ENCODE assay signal across 8 cellular contexts in the genomic region with DNA sequence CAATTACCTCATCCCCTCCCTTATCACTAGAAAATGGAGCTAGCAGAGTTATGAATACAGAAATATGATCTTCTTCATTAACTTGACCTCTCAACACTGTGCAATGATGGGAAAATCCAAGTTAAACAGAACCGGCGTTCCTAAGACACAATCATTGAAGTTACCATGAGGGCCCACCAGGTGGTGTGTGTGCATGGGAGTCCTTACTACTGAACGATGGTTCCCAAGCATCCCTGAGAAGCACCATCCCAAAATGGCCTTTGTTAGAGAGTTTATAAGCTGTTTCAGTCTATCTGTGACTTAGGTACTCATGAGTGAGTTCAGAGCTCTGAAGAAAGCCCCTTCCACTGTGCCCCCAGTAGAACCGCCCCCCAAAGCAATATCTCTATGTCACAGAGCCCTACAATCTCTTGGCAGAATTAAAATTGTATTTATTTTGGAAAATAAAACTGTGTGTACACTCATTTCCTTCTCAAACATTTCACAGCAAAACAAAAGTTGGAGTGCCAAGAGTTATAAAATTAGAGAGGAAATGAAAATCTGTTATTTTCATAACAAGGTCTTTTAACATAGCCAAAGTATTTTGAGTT. TPM values are rescaled to one million over a fixed set of nuclear protein-coding genes. Genes with fewer than 3 reads are reported as not detected.
A peak's percentile ranks its signal among the peaks of the same experiment; 100 is the strongest.
DNase-seq lines count a peak whose midpoint lies in the region; ATAC-seq, FAIRE-seq and TF ChIP-seq lines count a peak whose summit lies in the region.

No MANE protein-coding gene starts in this region.

- H3K9me3 ChIP-seq in adrenal gland (replicated peaks in 1 of 3) = no peaks in the 10 kb centered on the region
- H3K9me3 ChIP-seq in right cardiac atrium (ENCODE audit: control insufficient read depth, low read length) = no peaks in the 10 kb centered on the region

- WGBS in adrenal gland, 4 donors = 8 to 17% (median 11%) methylated on average over 4 of the region's 4 CpGs
- 9% methylated on average over 4 of the region's 4 CpGs for WGBS in right cardiac atrium

- H3K27ac ChIP-seq in adrenal gland (no peak overlapping the region), right cardiac atrium (ENCODE audit: low read length) (no peak overlapping the region)

- intact Hi-C loops in adrenal gland (cut with DNase I) = loop anchor here in 1 of 2 donors (10.0 kb wide), 1 partner anchor 857 kb away; no protein-coding TSS in a partner anchor
- intact Hi-C loops in right cardiac atrium (cut with DNase I) = loop anchor here in 2 of 4 donors (10.0 kb wide), 1 partner anchor 857 kb away; no protein-coding TSS in a partner anchor

- no peaks in the 10 kb centered on the region for H3K4me1 ChIP-seq in adrenal gland (replicated peaks in 1 of 2)
- no peaks in the 10 kb centered on the region for H3K4me1 ChIP-seq in right cardiac atrium (ENCODE audit: control insufficient read depth, insufficient read depth, low read length)

- ATAC-seq in HG03039 (IDR thresholded peaks at IDR 0.05; ENCODE audit: unreplicated experiment) = peak; percentile 68
- peak; percentile 76 to 84 for ATAC-seq in right cardiac atrium

- no peaks in the 10 kb centered on the region for H3K36me3 ChIP-seq in adrenal gland (replicated peaks in 1 of 2)

- TF ChIP-seq POLR2A in GM12891 (IDR thresholded peaks at IDR 0.05; ENCODE audit: low read depth, low read length) (no peak), adrenal gland (IDR thresholded peaks at IDR 0.05) (no peak)

- no peaks in the 10 kb centered on the region for H3K27me3 ChIP-seq in adrenal gland
- no peaks in the 10 kb centered on the region for H3K27me3 ChIP-seq in right cardiac atrium (ENCODE audit: control insufficient read depth, insufficient read depth)

- peak; percentile 51 for FAIRE-seq in GM12891 (lab: Jason Lieb, UNC)

- DNase-seq in AG08395 (ENCODE audit: low spot score) (peak; percentile 62), GM12891 (ENCODE audit: insufficient read length, low spot score) (no peak), NCI-H446 treated with DMSO at 0.1 percent for 48 hours (lab: John Stamatoyannopoulos, UW) (peak; percentile 60), adrenal gland (peak; percentile 45 to 80 (median 61)), right cardiac atrium (peak in 2 of 3 donors; percentile 38 to 70), skeletal muscle cell (ENCODE audit: low read depth) (peak; percentile 7), amniotic stem cell (lab: John Stamatoyannopoulos, UW) (no peak)

- no peak overlapping the region for H3K4me3 ChIP-seq in adrenal gland
- no peak overlapping the region for H3K4me3 ChIP-seq in right cardiac atrium (ENCODE audit: low read length)
- no peak overlapping the region for H3K4me3 ChIP-seq in skeletal muscle cell (ENCODE audit: low read depth, low read length)

- TF ChIP-seq CTCF in adrenal gland (IDR thresholded peaks at IDR 0.05) = peak; percentile 38 to 67 (median 60)

TF ChIP-seq in GM12891, 5 proteins besides CTCF, POLR2A, EP300 and RAD21:
- no peak for TF ChIP-seq POLR2AphosphoS5 (IDR thresholded peaks at IDR 0.05; ENCODE audit: low read depth, low read length)
- no peak for TF ChIP-seq PAX5 (IDR thresholded peaks at IDR 0.05; ENCODE audit: insufficient read depth, low read length, severe bottlenecking)
- TF ChIP-seq SPI1 (IDR thresholded peaks at IDR 0.05; ENCODE audit: low read depth, low read length) = no peak
- TF ChIP-seq POU2F2 (IDR thresholded peaks at IDR 0.05; ENCODE audit: low read depth, low read length) = no peak
- TF ChIP-seq TAF1 (IDR thresholded peaks at IDR 0.05; ENCODE audit: low read depth, low read length) = no peak
TF ChIP-seq in GM12891: peak in this region for 0.

RNA-seq across cellular contexts. Expression of a gene that starts 56.8 kb away (rescaled TPM):
- not detected for polyA plus RNA-seq in GM12891 (2012; ENCODE audit: low read depth, missing spikeins)
- total RNA-seq in adrenal gland (1 to 10 TPM; 1.9 to 9.6 (median 2.5) TPM), right cardiac atrium (under 1 TPM in 3 of 4 donors, not detected in 1; 0.14 to 0.31 (median 0.20) TPM)
- polyA plus RNA-seq in adrenal gland (1 to 10 TPM in 2 of 3 donors, under 1 TPM in 1; 0.24 to 3.4 (median 1.5) TPM), right cardiac atrium (0.14 TPM)

Comparison
In these comparisons a context has a peak if more than half of its experiments do, and no peak if none do; other contexts are left out.
1. DNase-seq: peak in AG08395 (single experiment), NCI-H446 treated with DMSO at 0.1 percent for 48 hours (single experiment), adrenal gland (7 of 7), right cardiac atrium (2 of 3) and skeletal muscle cell (single experiment); none in GM12891 (single experiment) and amniotic stem cell (single experiment).